In genomic region chr5:59266410-59266809, GRCh38 we compare ENCODE assay signal across 17 cellular contexts.
"Had no signal": no experiment of that assay in that cellular context is flagged by ENCODE, and none has a peak within 500 bp of the region (broad histone marks: within the 10 kb centered on the region; RNA-seq: fewer than 3 reads in every experiment).

No MANE protein-coding gene starts in this region.

- H3K27me3 Mint-ChIP-seq: activated B cell treated with CpG ODN at 0.5 μM for 24 hours; activated naive CD8-positive, alpha-beta T cell; effector memory CD8-positive, alpha-beta T cell had no signal

- H3K9me3 Mint-ChIP-seq: activated B cell treated with CpG ODN at 0.5 μM for 24 hours; activated CD4-positive, alpha-beta memory T cell treated with anti-CD3 and anti-CD28 coated beads, Interleukin-2, amount 10 ng/mL, durations not matched to agents 7 days and 5 days; effector memory CD8-positive, alpha-beta T cell; neural crest cell; T-helper 2 cell treated with Interferon-gamma antibody and Interleukin-4, amounts not matched to agents 5 μg/mL and 100 μg/mL, for 36 hours had no signal

- H3K36me3 Mint-ChIP-seq: activated CD8-positive, alpha-beta memory T cell treated with anti-CD3 and anti-CD28 coated beads, Interleukin-2, amount 10 ng/mL, durations not matched to agents 7 days and 5 days; activated naive CD8-positive, alpha-beta T cell had no signal

- H3K4me3 ChIP-seq: lung, tibial artery had no signal

- DNase-seq: activated B cell treated with CpG ODN at 0.5 μM for 24 hours; activated CD4-positive, alpha-beta memory T cell treated with anti-CD3 and anti-CD28 coated beads, Interleukin-2, amount 10 ng/mL, durations not matched to agents 7 days and 5 days; activated CD4-positive, alpha-beta T cell treated with anti-CD3 and anti-CD28 coated beads for 4 hours; activated CD8-positive, alpha-beta memory T cell treated with anti-CD3 and anti-CD28 coated beads, Interleukin-2, amount 10 ng/mL, durations not matched to agents 7 days and 5 days; effector memory CD8-positive, alpha-beta T cell; hippocampal formation; left cardiac atrium; stimulated activated CD4-positive, alpha-beta T cell treated with anti-CD3 and anti-CD28 coated beads, Interleukin-12 subunit alpha, Interleukin-12 subunit beta, amount 100 ng/mL, for 4 hours; stimulated activated CD4-positive, alpha-beta T cell treated with anti-CD3 and anti-CD28 coated beads, Interleukin-1b, Interleukin-23, amount 100 ng/mL, for 48 hours; stimulated activated naive CD4-positive, alpha-beta T cell treated with Interleukin-2 at 50 U/mL for 16 hours; tibial artery had no signal

- H3K4me3 Mint-ChIP-seq: activated B cell treated with CpG ODN at 0.5 μM for 24 hours; activated CD4-positive, alpha-beta memory T cell treated with anti-CD3 and anti-CD28 coated beads, Interleukin-2, amount 10 ng/mL, durations not matched to agents 7 days and 5 days; activated CD8-positive, alpha-beta memory T cell treated with anti-CD3 and anti-CD28 coated beads, Interleukin-2, amount 10 ng/mL, durations not matched to agents 7 days and 5 days; activated naive CD8-positive, alpha-beta T cell; effector memory CD8-positive, alpha-beta T cell; neural crest cell; T-helper 2 cell treated with Interferon-gamma antibody and Interleukin-4, amounts not matched to agents 5 μg/mL and 100 μg/mL, for 36 hours had no signal

- FAIRE-seq: islet of Langerhans, urothelium cell line had no signal

- H3K27me3 ChIP-seq: tibial artery had no signal

- H3K9me3 ChIP-seq: tibial artery had no signal

- H3K27ac Mint-ChIP-seq: activated B cell treated with CpG ODN at 0.5 μM for 24 hours; activated CD4-positive, alpha-beta memory T cell treated with anti-CD3 and anti-CD28 coated beads, Interleukin-2, amount 10 ng/mL, durations not matched to agents 7 days and 5 days; activated CD8-positive, alpha-beta memory T cell treated with anti-CD3 and anti-CD28 coated beads, Interleukin-2, amount 10 ng/mL, durations not matched to agents 7 days and 5 days; activated naive CD8-positive, alpha-beta T cell; effector memory CD8-positive, alpha-beta T cell; T-helper 2 cell treated with Interferon-gamma antibody and Interleukin-4, amounts not matched to agents 5 μg/mL and 100 μg/mL, for 36 hours had no signal

- H3K36me3 ChIP-seq: tibial artery had no signal

- H3K27ac ChIP-seq: tibial artery had no signal

- ATAC-seq: activated CD8-positive, alpha-beta memory T cell treated with anti-CD3 and anti-CD28 coated beads, Interleukin-2, amount 10 ng/mL, durations not matched to agents 7 days and 5 days; effector memory CD8-positive, alpha-beta T cell had no signal

- H3K4me1 Mint-ChIP-seq: activated B cell treated with CpG ODN at 0.5 μM for 24 hours; activated CD4-positive, alpha-beta memory T cell treated with anti-CD3 and anti-CD28 coated beads, Interleukin-2, amount 10 ng/mL, durations not matched to agents 7 days and 5 days; activated CD8-positive, alpha-beta memory T cell treated with anti-CD3 and anti-CD28 coated beads, Interleukin-2, amount 10 ng/mL, durations not matched to agents 7 days and 5 days had no signal
